Comparison of ENCODE assay signal across 24 cellular contexts in the genomic region with DNA sequence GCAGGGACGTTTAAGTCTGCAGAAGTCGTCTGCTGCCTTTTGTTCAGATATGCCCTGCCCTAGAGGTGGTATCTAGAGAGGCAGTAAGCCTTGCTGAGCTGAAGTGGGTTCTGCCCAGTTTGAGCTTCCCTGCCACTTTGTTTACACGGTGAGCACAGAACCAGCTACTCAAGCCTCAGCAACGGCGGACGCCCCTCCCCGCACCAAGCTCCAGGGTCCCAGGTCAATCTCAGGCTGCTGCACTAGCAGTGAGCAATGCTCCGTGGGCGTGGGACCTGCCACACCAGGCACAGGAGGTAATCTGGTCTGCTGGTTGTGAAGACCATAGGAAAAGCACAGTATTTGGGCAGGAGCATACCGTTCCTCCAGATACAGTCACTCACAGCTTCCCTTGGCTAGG.
"Had no signal": no experiment of that assay in that cellular context is flagged by ENCODE, and none has a peak within 500 bp of the region (broad histone marks: within the 10 kb centered on the region; RNA-seq: fewer than 3 reads in every experiment).

No MANE protein-coding gene starts in this region.

- H3K9me3 ChIP-seq: colonic mucosa, esophagus muscularis mucosa, esophagus squamous epithelium, gastrocnemius medialis, gastroesophageal sphincter had no signal

- H3K36me3 ChIP-seq: colonic mucosa, esophagus muscularis mucosa, esophagus squamous epithelium, gastrocnemius medialis, gastroesophageal sphincter, heart left ventricle, heart right ventricle had no signal

- H3K27me3 Mint-ChIP-seq: dendritic cell treated with granulocyte-macrophage colony-stimulating factor and Interleukin-4, amounts not matched to agents 40 ng/mL and 50 ng/mL, for 4 days had no signal

- DNase-seq: colonic mucosa; cortex of kidney; dermis blood vessel endothelial cell; dorsolateral prefrontal cortex; effector CD4-positive, alpha-beta T cell; effector CD8-positive, alpha-beta T cell; effector memory CD4-positive, alpha-beta T cell; effector memory CD8-positive, alpha-beta T cell; erythroblast; esophagus squamous epithelium; foreskin fibroblast; foreskin keratinocyte; foreskin melanocyte; gastrocnemius medialis; glutamatergic neuron; head of caudate nucleus; heart left ventricle; heart right ventricle had no signal

- ATAC-seq: effector memory CD8-positive, alpha-beta T cell; esophagus mucosa; foreskin keratinocyte; gastrocnemius medialis; gastroesophageal sphincter; heart left ventricle; heart right ventricle had no signal

- H3K4me3 Mint-ChIP-seq: dendritic cell treated with granulocyte-macrophage colony-stimulating factor and Interleukin-4, amounts not matched to agents 40 ng/mL and 50 ng/mL, for 4 days; effector memory CD8-positive, alpha-beta T cell had no signal

- H3K27ac Mint-ChIP-seq: dendritic cell treated with granulocyte-macrophage colony-stimulating factor and Interleukin-4, amounts not matched to agents 40 ng/mL and 50 ng/mL, for 4 days; effector memory CD8-positive, alpha-beta T cell had no signal

- H3K4me1 ChIP-seq: colonic mucosa, esophagus muscularis mucosa, foreskin keratinocyte, gastrocnemius medialis, gastroesophageal sphincter, heart left ventricle, heart right ventricle had no signal

- H3K27ac ChIP-seq: colonic mucosa, coronary artery, dorsolateral prefrontal cortex, epithelial cell of prostate, esophagus muscularis mucosa, esophagus squamous epithelium, foreskin keratinocyte, gastrocnemius medialis, gastroesophageal sphincter, heart left ventricle, heart right ventricle had no signal

- H3K27me3 ChIP-seq: colonic mucosa, dorsolateral prefrontal cortex, esophagus muscularis mucosa, esophagus squamous epithelium, foreskin keratinocyte, gastrocnemius medialis, gastroesophageal sphincter, heart left ventricle had no signal

- H3K4me3 ChIP-seq: colonic mucosa, coronary artery, dorsolateral prefrontal cortex, esophagus muscularis mucosa, esophagus squamous epithelium, gastrocnemius medialis, gastroesophageal sphincter, heart left ventricle, heart right ventricle had no signal
